Comparison of ENCODE assay signal across 7 cellular contexts in the genomic region with DNA sequence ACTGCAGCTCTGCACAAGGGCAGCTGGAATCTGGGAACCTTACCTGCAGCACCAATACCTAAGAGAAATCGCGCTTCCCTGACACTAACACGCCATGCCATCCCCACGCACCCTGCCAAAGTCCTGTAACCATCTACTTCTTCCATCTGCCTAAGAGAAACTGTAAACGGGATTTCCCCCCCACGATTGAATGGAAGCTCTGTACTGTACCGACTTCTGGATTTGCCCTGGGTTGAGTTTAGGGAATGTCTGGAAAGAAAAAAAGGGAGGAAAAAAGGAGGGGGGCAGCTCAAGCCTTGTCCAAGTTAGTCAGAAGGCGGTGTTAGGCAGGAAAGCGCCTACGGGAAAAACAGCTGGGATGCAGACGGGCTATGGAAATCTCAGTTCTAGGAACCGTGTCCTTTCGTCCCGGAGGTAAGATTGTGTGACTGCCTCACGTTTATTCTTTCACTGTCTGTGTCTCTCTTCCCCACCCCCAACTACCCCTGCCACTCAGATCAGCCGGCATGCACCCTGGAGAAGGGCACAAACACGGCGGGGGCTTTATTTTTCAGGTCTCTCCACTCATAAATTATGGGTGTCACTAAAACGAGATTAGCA.
DNase-seq lines count a peak whose midpoint lies in the region; ATAC-seq and TF ChIP-seq lines count a peak whose summit lies in the region.

No MANE protein-coding gene starts in this region.

- no peak for TF ChIP-seq CTCF in SU-DHL-6 (IDR thresholded peaks at IDR 0.05; ENCODE audit: insufficient read depth, low read length, poor library complexity, severe bottlenecking)

- H3K79me2 ChIP-seq in SU-DHL-6 (ENCODE audit: insufficient read depth, low read length) = no peaks in the 10 kb centered on the region

- H4K20me1 ChIP-seq in SU-DHL-6 (ENCODE audit: low read depth, low read length) = no peaks in the 10 kb centered on the region; the same call in 1 of the 2 replicates

- intact Hi-C loops in Right ventricle myocardium superior (cut with DNase I) = loop anchor here (10.0 kb wide), 2 partner anchors 778 to 968 kb away; no protein-coding TSS in a partner anchor
- intact Hi-C loops in sciatic nerve (cut with DNase I) = loop anchor here (5.0 kb wide), 1 partner anchor 961 kb away; no protein-coding TSS in a partner anchor

- no peaks in the 10 kb centered on the region for H3K9me2 ChIP-seq in SU-DHL-6 (replicated peaks; ENCODE audit: insufficient read depth, low read length)

- H3K4me1 ChIP-seq in HAP-1 = peaks cover 16% of the 10 kb centered on the region

- H2AFZ ChIP-seq in SU-DHL-6 (ENCODE audit: low read depth, low read length, severe bottlenecking) = no peak overlapping the region

- H3K27me3 ChIP-seq in HAP-1 (ENCODE audit: low read depth) (no peaks in the 10 kb centered on the region; the same call in none of the 2 replicates), SU-DHL-6 (ENCODE audit: low read length) (0 out of 2 replicates have a peak, but pooled peaks cover 4% of the 10 kb centered on the region)

- H3K9ac ChIP-seq in SU-DHL-6 (ENCODE audit: low read length) = no peak overlapping the region

- ATAC-seq in Right ventricle myocardium superior (ENCODE audit: poor library complexity) = peak; percentile 40
- ATAC-seq in sciatic nerve = peak; percentile 57
- no peak for ATAC-seq in GM21390 (IDR thresholded peaks at IDR 0.05; ENCODE audit: unreplicated experiment)

- in situ Hi-C loops in HAP-1 (cut with MboI; ENCODE audit: low sequenced_read_pairs) = loop anchor here (25.0 kb wide), 4 partner anchors 326 to 1276 kb away; no protein-coding TSS in a partner anchor

- H3K4me2 ChIP-seq in SU-DHL-6 (ENCODE audit: low read depth, low read length, poor library complexity, severe bottlenecking) = peak overlapping the region; percentile 47

- H3K9me3 ChIP-seq in HAP-1 (no peaks in the 10 kb centered on the region), SU-DHL-6 (ENCODE audit: insufficient read depth, low read length) (no peaks in the 10 kb centered on the region)

- peak overlapping the region; percentile 38 for H3K4me3 ChIP-seq in HAP-1
- H3K4me3 ChIP-seq in SU-DHL-6 (ENCODE audit: insufficient read depth, low read length, poor library complexity, severe bottlenecking) = no peak overlapping the region

- DNase-seq in HAP-1 (ENCODE audit: low spot score in 2 of 2) (peak in 1 of 2 experiments; percentile 43), Right ventricle myocardium superior (no peak), sciatic nerve (ENCODE audit: low spot score) (peak; percentile 53), middle frontal gyrus (ENCODE audit: extremely low spot score, low spot score) (no peak), SIG-M5 treated with dmso at 0.1 percent for 504 hours (lab: John Stamatoyannopoulos, UW; ENCODE audit: unreplicated experiment) (no peak)

- no peaks in the 10 kb centered on the region for H3K36me3 ChIP-seq in HAP-1 (replicated peaks)
- no peaks in the 10 kb centered on the region for H3K36me3 ChIP-seq in SU-DHL-6 (ENCODE audit: low read length)

- no peaks in the 10 kb centered on the region for H3F3A ChIP-seq in SU-DHL-6 (ENCODE audit: insufficient read depth)

- H3K27ac ChIP-seq in SU-DHL-6 (ENCODE audit: low read depth, low read length) = no peak overlapping the region
